ENCODE assay signal across 21 cellular contexts in the genomic region with DNA sequence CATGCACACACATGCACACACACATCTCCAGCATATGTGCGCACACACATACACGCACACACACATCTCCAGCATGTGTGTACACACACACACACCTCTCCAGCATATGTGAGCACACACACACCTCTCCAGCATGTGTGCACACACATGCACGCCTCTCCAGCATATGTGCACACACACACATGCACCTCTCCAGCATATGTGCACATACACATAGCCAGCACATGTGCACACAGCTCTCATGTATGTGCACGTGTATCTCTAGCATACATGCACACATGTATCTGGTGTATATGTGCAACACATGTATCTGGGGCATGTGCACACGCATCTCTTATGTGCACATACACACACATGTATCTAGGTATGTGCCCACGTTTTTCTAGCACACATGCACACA. TPM values are rescaled to one million over a fixed set of nuclear protein-coding genes. Genes with fewer than 3 reads are reported as not detected.
DNase-seq lines count a peak whose midpoint lies in the region; ATAC-seq, FAIRE-seq and TF ChIP-seq lines count a peak whose summit lies in the region.
"Had no signal": no experiment of that assay in that cellular context is flagged by ENCODE, and none has a peak within 500 bp of the region (broad histone marks: within the 10 kb centered on the region; RNA-seq: fewer than 3 reads in every experiment).

No MANE protein-coding gene starts in this region.

- H3K14ac ChIP-seq in H9 (ENCODE audit: insufficient read depth, low read length) = no peak overlapping the region

- H4K5ac ChIP-seq in H9 (ENCODE audit: insufficient read length, low read depth, low read length) = no peak overlapping the region

- no peak overlapping the region for H3K18ac ChIP-seq in H9 (ENCODE audit: insufficient read length, low read depth, low read length)

- H3K27me3 Mint-ChIP-seq in WTC11 (ENCODE audit: low read depth) = no peaks in the 10 kb centered on the region
- H3K27me3 Mint-ChIP-seq in H9 (ENCODE audit: low read depth) = no peaks in the 10 kb centered on the region
- H3K27me3 Mint-ChIP-seq: activated CD4-positive, alpha-beta T cell treated with anti-CD3 and anti-CD28 coated beads for 36 hours; activated CD8-positive, alpha-beta memory T cell treated with anti-CD3 and anti-CD28 coated beads, Interleukin-2, amount 10 ng/mL, durations not matched to agents 7 days and 5 days had no signal

- H3K4me3 ChIP-seq in HepG2 (replicated peaks in 1 of 3; ENCODE audit: insufficient read depth in 1 of 3, low read depth in 2 of 3, low read length in 3 of 3) = no peak overlapping the region
- no peak overlapping the region for H3K4me3 ChIP-seq in H7 (ENCODE audit: insufficient read depth, low read depth, low read length)
- H3K4me3 ChIP-seq: heart left ventricle, PC-9, uterus had no signal

- no peak overlapping the region for H2AFZ ChIP-seq in HepG2 (ENCODE audit: low read length)
- no peak overlapping the region for H2AFZ ChIP-seq in H9 (ENCODE audit: low read length)
- H2AFZ ChIP-seq: PC-9 had no signal

- intact Hi-C loops in Right ventricle myocardium inferior (cut with DNase I) (no loop called here), cardiac septum (cut with DNase I) (no loop called here), HepG2 (cut with micrococcal nuclease; ENCODE audit: unreplicated experiment) (no loop called here)

- H2BK120ac ChIP-seq in H9 (ENCODE audit: low read depth, low read length, poor library complexity, severe bottlenecking) = no peak overlapping the region

- CTCF ChIA-PET in WTC11 (lab: Charles Lee) = no interaction called here
- CTCF ChIA-PET in HepG2 (lab: Yijun Ruan, JAX; ENCODE audit: low intra/inter-chr PET ratio, low total read pairs) = no interaction called here

- H2BK20ac ChIP-seq in H9 (ENCODE audit: low read depth, low read length, poor library complexity, severe bottlenecking) = no peak overlapping the region

- H3K9ac ChIP-seq in HepG2 (ENCODE audit: insufficient read depth, low read depth, low read length) (no peak overlapping the region), H9 (ENCODE audit: extremely low read depth, insufficient read length, low read length) (no peak overlapping the region)

- peaks cover 21% of the 10 kb centered on the region for H3K36me3 Mint-ChIP-seq in WTC11
- H3K36me3 Mint-ChIP-seq in H9 (ENCODE audit: insufficient read depth in 1 of 3, low read depth in 3 of 3) = peaks cover 21 to 63% (median 39%) of the 10 kb centered on the region in 3 experiments
- H3K36me3 Mint-ChIP-seq: activated CD8-positive, alpha-beta memory T cell treated with anti-CD3 and anti-CD28 coated beads, Interleukin-2, amount 10 ng/mL, durations not matched to agents 7 days and 5 days had no signal

- H3K9me3 Mint-ChIP-seq in WTC11 (peaks cover 9% of the 10 kb centered on the region), H9 (peaks cover 0 to 2% of the 10 kb centered on the region in 2 experiments; a peak in 1 of 5 replicates)

- TF ChIP-seq CTCF in WTC11 (IDR thresholded peaks at IDR 0.05) (no peak), HepG2 (CRISPR knock-in tag; IDR thresholded peaks at IDR 0.05) (no peak), H9 (conservative IDR thresholded peaks at IDR 0.05) (no peak)

- no peak overlapping the region for H3K27ac ChIP-seq in HepG2 (ENCODE audit: extremely low read length, insufficient read depth, low read length)
- H3K27ac ChIP-seq in H9 (ENCODE audit: insufficient read length, low read depth, low read length) = no peak overlapping the region
- H3K27ac ChIP-seq: C4-2B, heart left ventricle, PC-9, uterus had no signal

- H2AK5ac ChIP-seq in H9 (ENCODE audit: insufficient read length, low read length) = no peak overlapping the region

- no peak for TF ChIP-seq EP300 in HepG2 (IDR thresholded peaks at IDR 0.05; ENCODE audit: low read depth in 2 of 2, low read length in 2 of 2)
- no peak for TF ChIP-seq EP300 in HepG2 (CRISPR knock-in tag; IDR thresholded peaks at IDR 0.05; ENCODE audit: borderline replicate concordance)

- H3K23me2 ChIP-seq in H9 (ENCODE audit: insufficient read length, low read depth, low read length, poor library complexity, severe bottlenecking) = no peaks in the 10 kb centered on the region

- no peaks in the 10 kb centered on the region for H3K79me1 ChIP-seq in H9 (ENCODE audit: insufficient read depth, low read depth, low read length, poor library complexity, severe bottlenecking)

- no peak overlapping the region for H2BK12ac ChIP-seq in H9 (ENCODE audit: insufficient read length, low read depth, low read length)

- H3K4me3 Mint-ChIP-seq in WTC11 (no peak overlapping the region), H9 (no peak overlapping the region; a peak in 1 of 5 replicates)
- H3K4me3 Mint-ChIP-seq: activated CD4-positive, alpha-beta T cell treated with anti-CD3 and anti-CD28 coated beads for 36 hours had no signal

- H3K4me1 Mint-ChIP-seq in WTC11 (peaks cover 22% of the 10 kb centered on the region), H9 (peaks cover 14 to 18% of the 10 kb centered on the region in 2 experiments)

- H3K27me3 ChIP-seq in HepG2 (ENCODE audit: control insufficient read depth in 1 of 2, insufficient read depth in 2 of 2, low read length in 2 of 2) = no peaks in the 10 kb centered on the region
- no peaks in the 10 kb centered on the region for H3K27me3 ChIP-seq in H7 (ENCODE audit: control insufficient read depth, insufficient read depth, low read length)
- no peaks in the 10 kb centered on the region for H3K27me3 ChIP-seq in H9 (ENCODE audit: insufficient read depth, low read length)
- H3K27me3 ChIP-seq: heart left ventricle, uterus had no signal

- H3K27ac Mint-ChIP-seq in WTC11 = peak overlapping the region; percentile 38; the same call in 1 of the 2 replicates
- no peak overlapping the region for H3K27ac Mint-ChIP-seq in H9
- H3K27ac Mint-ChIP-seq: activated CD4-positive, alpha-beta T cell treated with anti-CD3 and anti-CD28 coated beads for 36 hours had no signal

- WGBS in HepG2 (ENCODE audit: low lambda C conversion rate) = 97% methylated on average over 6 of the region's 6 CpGs
- no CpG with 5 or more reads among the region's 6 CpGs for WGBS in H9 (ENCODE audit: extremely low coverage, insufficient read length, low lambda C conversion rate)

- H3K4ac ChIP-seq in H9 (ENCODE audit: low read depth, low read length) = no peak overlapping the region

- FAIRE-seq in HepG2 (lab: Jason Lieb, UNC) = no peak

- H4K8ac ChIP-seq in H9 (replicated peaks; ENCODE audit: insufficient read length, low read depth, low read length) = no peak overlapping the region

- DNase-seq in Right ventricle myocardium inferior (ENCODE audit: missing footprints) (peak; percentile 44), cardiac septum (ENCODE audit: low spot score) (no peak), WTC11 (ENCODE audit: low spot score) (no peak), HepG2 (ENCODE audit: low spot score) (no peak), NCI-H446 (lab: John Stamatoyannopoulos, UW) (no peak), H7 (no peak), H9 (no peak)
- DNase-seq: activated CD4-positive, alpha-beta T cell treated with anti-CD3 and anti-CD28 coated beads for 36 hours; activated CD8-positive, alpha-beta memory T cell treated with anti-CD3 and anti-CD28 coated beads, Interleukin-2, amount 10 ng/mL, durations not matched to agents 7 days and 5 days; DMS 273 treated with DMSO at 0.1 percent for 48 hours; effector CD4-positive, alpha-beta T cell; heart left ventricle; left cardiac atrium; mesenchymal stem cell; NCI-H510A; NK-92 treated with Interleukin-12 subunit alpha and Interleukin-12 subunit beta, amount 100 ng/mL, for 24 hours; PC-9; SIG-M5; uterus had no signal

- ATAC-seq in Right ventricle myocardium inferior (no peak), WTC11 (no peak), HepG2 (no peak)
- ATAC-seq: activated CD4-positive, alpha-beta T cell treated with anti-CD3 and anti-CD28 coated beads for 36 hours; activated CD8-positive, alpha-beta memory T cell treated with anti-CD3 and anti-CD28 coated beads, Interleukin-2, amount 10 ng/mL, durations not matched to agents 7 days and 5 days; HCT116 had no signal

- no peak overlapping the region for H3K56ac ChIP-seq in H9 (ENCODE audit: insufficient read length, low read depth, low read length)

- H3K36me3 ChIP-seq in HepG2 (replicated peaks in 1 of 2; ENCODE audit: control insufficient read depth in 1 of 2, insufficient read depth in 2 of 2, low read length in 2 of 2) (peaks cover 19 to 39% of the 10 kb centered on the region in 2 experiments), H7 (replicated peaks; ENCODE audit: control insufficient read depth, insufficient read depth, low read length) (peaks cover 19% of the 10 kb centered on the region)
- H3K36me3 ChIP-seq: uterus had no signal

- in situ Hi-C loops in HepG2 (cut with HindIII; ENCODE audit: extremely low pct_ligation_motif_present, low pct_unique_long_range_greater_than_20kb) = no loop called here

- POLR2A ChIA-PET in WTC11 (lab: Charles Lee) (interaction anchor here (0.7 kb wide), 1 partner anchor 137 kb away, joined by 7 read pairs; no protein-coding TSS in a partner anchor), HepG2 (lab: Yijun Ruan, JAX) (no interaction called here)

- peak in 1 of 2 experiments; percentile 24; a peak in 1 of 4 replicates for TF ChIP-seq POLR2A in HepG2 (IDR thresholded peaks at IDR 0.05; ENCODE audit: insufficient read depth in 1 of 2, low read depth in 2 of 2, low read length in 2 of 2)

- H4K91ac ChIP-seq in H9 (ENCODE audit: insufficient read length, low read depth, low read length) = no peak overlapping the region

- no TSS peak for BruUV-seq in HepG2 (replicated peaks; lab: Mats Ljungman, UMichigan)

- H3T11ph ChIP-seq in H9 (ENCODE audit: low read length) = no peak overlapping the region

- H3K4me1 ChIP-seq in HepG2 (ENCODE audit: insufficient read depth, low read length) = no peaks in the 10 kb centered on the region; the same call in 1 of the 2 replicates
- H3K4me1 ChIP-seq in H9 (ENCODE audit: insufficient read depth, low read length) = no peaks in the 10 kb centered on the region
- H3K4me1 ChIP-seq: uterus had no signal

- no peak overlapping the region for H3K23ac ChIP-seq in H9 (ENCODE audit: insufficient read length, low read depth, low read length)

- H3K9me3 ChIP-seq in HepG2 (ENCODE audit: low read length) (no peaks in the 10 kb centered on the region), H9 (ENCODE audit: control insufficient read depth, low read depth, low read length) (no peaks in the 10 kb centered on the region)
- H3K9me3 ChIP-seq: heart left ventricle, uterus had no signal

- no peak for TF ChIP-seq RAD21 in HepG2 (CRISPR knock-in tag; IDR thresholded peaks at IDR 0.05)

- H2BK15ac ChIP-seq in H9 (ENCODE audit: low read depth, low read length) = no peak overlapping the region

- H4K20me1 ChIP-seq in HepG2 (ENCODE audit: insufficient read depth, low read length) (no peaks in the 10 kb centered on the region), H9 (ENCODE audit: control insufficient read depth, insufficient read depth, insufficient read length) (no peaks in the 10 kb centered on the region)

- no peak overlapping the region for H3K4me2 ChIP-seq in HepG2 (ENCODE audit: low read depth, low read length)
- no peak overlapping the region for H3K4me2 ChIP-seq in H9 (ENCODE audit: insufficient read depth, insufficient read length, low read length)
- H3K4me2 ChIP-seq: PC-9 had no signal

- H3K79me2 ChIP-seq in HepG2 (ENCODE audit: insufficient read depth, low read length) = no peaks in the 10 kb centered on the region
- no peaks in the 10 kb centered on the region for H3K79me2 ChIP-seq in H9 (ENCODE audit: insufficient read depth, low read length)

- no peak overlapping the region for H2BK5ac ChIP-seq in H9 (ENCODE audit: insufficient read length, low read length)

RNA-seq across cellular contexts. Expression of gene SLC19A1, which starts 57.9 kb away (rescaled TPM):
- 8.2 TPM for total RNA-seq in Right ventricle myocardium inferior
- total RNA-seq in cardiac septum = 2.7 TPM
- 27.7 to 29.8 TPM (median 28.3 TPM) in 3 replicates for total RNA-seq in WTC11 (2021)
- total RNA-seq in HepG2 (2016; rRNA removed; fragmentation: Illumina TruSeq; extraction: Trizol) = 12.6 and 21.8 TPM in 2 replicates
- total RNA-seq in HepG2 (2016; cell fraction: cytosol; rRNA removed; fragmentation: Illumina TruSeq; extraction: Trizol; ENCODE audit: low read depth) = 4.8 and 5.6 TPM in 2 replicates
- total RNA-seq in HepG2 (2016; cell fraction: insoluble cytoplasmic fraction; rRNA removed; fragmentation: Illumina TruSeq; extraction: Trizol) = 11.0 and 23.6 TPM in 2 replicates
- total RNA-seq in HepG2 (2016; cell fraction: membrane; rRNA removed; fragmentation: Illumina TruSeq; extraction: Trizol) = 10.8 TPM in 2 replicates
- total RNA-seq in HepG2 (2016; cell fraction: nucleus; rRNA removed; fragmentation: Illumina TruSeq; extraction: Trizol) = 21.2 and 27.4 TPM in 2 replicates
- 23.0 and 31.0 TPM in 2 replicates for polyA plus RNA-seq in HepG2 (2011; rRNA removed)
- polyA plus RNA-seq in HepG2 (2011; cell fraction: cytosol; rRNA removed) = 14.5 and 24.7 TPM in 2 replicates
- 49.0 and 62.1 TPM in 2 replicates for polyA plus RNA-seq in HepG2 (2011; cell fraction: nucleus; rRNA removed)
- polyA plus RNA-seq in HepG2 (2012) = 18.0 and 36.8 TPM in 2 replicates
- polyA plus RNA-seq in HepG2 (2016; cell fraction: cytosol; fragmentation: Illumina TruSeq; extraction: Trizol; ENCODE audit: low read depth) = 3.7 and 4.0 TPM in 2 replicates
- polyA plus RNA-seq in HepG2 (2016; cell fraction: insoluble cytoplasmic fraction; fragmentation: Illumina TruSeq; extraction: Trizol; ENCODE audit: low read depth) = 11.1 and 13.0 TPM in 2 replicates
- polyA plus RNA-seq in HepG2 (2016; cell fraction: membrane; fragmentation: Illumina TruSeq; extraction: Trizol; ENCODE audit: low read depth) = 6.4 and 7.2 TPM in 2 replicates
- polyA plus RNA-seq in HepG2 (2016; cell fraction: nucleus; fragmentation: Illumina TruSeq; extraction: Trizol; ENCODE audit: insufficient read depth, low read depth) = 44.5 and 46.0 TPM in 2 replicates
- 42.0 and 128 TPM in 2 replicates for polyA minus RNA-seq in HepG2 (2011; rRNA and poly(A)+ RNA removed; ENCODE audit: low replicate concordance)
- 32.2 and 34.4 TPM in 2 replicates for polyA minus RNA-seq in HepG2 (2011; cell fraction: cytosol; rRNA and poly(A)+ RNA removed)
- polyA minus RNA-seq in HepG2 (2011; cell fraction: nucleus; rRNA and poly(A)+ RNA removed) = 12.2 and 14.7 TPM in 2 replicates
- total RNA-seq in H7 (2014; rRNA removed; shearing (Covaris generic)) = 17.9 and 19.6 TPM in 2 replicates
- 31.4 and 32.4 TPM in 2 replicates for total RNA-seq in H9 (2021)
